ENCODE assay signal across 17 cellular contexts in the genomic region with DNA sequence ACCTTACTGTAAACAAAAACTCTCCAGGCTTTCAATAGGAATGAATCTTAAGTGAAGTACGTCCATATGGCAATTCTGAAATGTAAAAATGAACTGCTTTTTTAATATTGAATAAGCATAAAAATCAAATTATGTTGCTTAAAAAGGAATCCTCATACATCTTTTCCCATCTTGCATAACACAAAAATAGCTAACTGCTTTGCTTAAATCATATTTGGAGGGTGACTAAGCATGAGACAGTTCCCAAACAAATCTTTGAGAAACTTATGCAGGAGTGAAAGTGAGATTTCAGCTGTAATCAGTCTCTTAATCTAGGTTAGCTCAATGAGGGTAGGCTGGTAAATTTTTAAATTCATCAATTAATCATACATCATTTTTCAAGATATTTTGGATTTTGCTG.
DNase-seq lines count a peak whose midpoint lies in the region; ATAC-seq and TF ChIP-seq lines count a peak whose summit lies in the region.
"Had no signal": no experiment of that assay in that cellular context is flagged by ENCODE, and none has a peak within 500 bp of the region (broad histone marks: within the 10 kb centered on the region; RNA-seq: fewer than 3 reads in every experiment).

No MANE protein-coding gene starts in this region.

- H3K9me3 Mint-ChIP-seq in chondrocyte (ENCODE audit: low read depth), result peaks cover 4% of the 10 kb centered on the region
- H3K9me3 Mint-ChIP-seq: neural progenitor cell had no signal

- intact Hi-C loops in IMR-90 (cut with micrococcal nuclease) (loop anchor here (10.0 kb wide), 1 partner anchor 52 kb away; no protein-coding TSS in a partner anchor), left lung (cut with DNase I) (no loop called here)

- H4K91ac ChIP-seq in IMR-90 (ENCODE audit: insufficient read depth, low read depth, low read length), result no peak overlapping the region

- H3K4me3 ChIP-seq in AG04449 (ENCODE audit: low read depth, low read length), result no peak overlapping the region
- no peak overlapping the region for H3K4me3 ChIP-seq in IMR-90 (ENCODE audit: insufficient read depth, low read depth, low read length)
- H3K4me3 ChIP-seq in left lung, result no peak overlapping the region
- H3K4me3 ChIP-seq: lower lobe of right lung, neural progenitor cell, SJSA1 had no signal

- H3K27me3 ChIP-seq in IMR-90 (ENCODE audit: control insufficient read depth, insufficient read depth, low read length) (no peaks in the 10 kb centered on the region), left lung (no peaks in the 10 kb centered on the region)
- H3K27me3 ChIP-seq: neural progenitor cell, SJSA1 had no signal

- CTCF ChIA-PET in AG04449 (lab: Yijun Ruan, JAX) (interaction anchor here (0.9 kb wide), 1 partner anchor 15 kb away, joined by 3 read pairs; no protein-coding TSS in a partner anchor), IMR-90 (lab: Yijun Ruan, JAX) (interaction anchor here (0.6 kb wide), 1 partner anchor 90 kb away, joined by 3 read pairs; no protein-coding TSS in a partner anchor)

- no peak overlapping the region for H3K56ac ChIP-seq in IMR-90 (ENCODE audit: extremely low read depth, insufficient read depth, low read length)

- H2BK120ac ChIP-seq in IMR-90 (ENCODE audit: low read depth, low read length), result no peak overlapping the region

- H3K36me3 ChIP-seq in IMR-90 (ENCODE audit: control insufficient read depth, insufficient read depth, low read length) (no peaks in the 10 kb centered on the region), left lung (no peaks in the 10 kb centered on the region)
- H3K36me3 ChIP-seq: lower lobe of right lung, neural progenitor cell, SJSA1 had no signal

- in situ Hi-C loops in IMR-90 (cut with MboI; ENCODE audit: low sequenced_read_pairs), result no loop called here

- no peak overlapping the region for H4K5ac ChIP-seq in IMR-90 (ENCODE audit: low read depth, low read length)

- peaks cover 5% of the 10 kb centered on the region for H3K4me1 ChIP-seq in IMR-90 (ENCODE audit: control insufficient read depth, insufficient read depth, low read length)
- H3K4me1 ChIP-seq in left lung, result no peaks in the 10 kb centered on the region
- H3K4me1 ChIP-seq: lower lobe of right lung, neural progenitor cell, SJSA1 had no signal

- DNase-seq in AG04449 (ENCODE audit: low read depth, low spot score) (peak; percentile 33), IMR-90 (peak; percentile 78), chondrocyte (ENCODE audit: low spot score) (no peak), left lung (no peak), SK-N-DZ (ENCODE audit: low spot score) (no peak), T-helper 2 cell (no peak)
- DNase-seq in stimulated activated CD4-positive, alpha-beta T cell treated with anti-CD3 and anti-CD28 coated beads, Interleukin-1b, Interleukin-23, amount 100 ng/mL, for 48 hours, result no peak
- DNase-seq: activated naive CD4-positive, alpha-beta T cell; caudate nucleus; DMS53; lower lobe of right lung; MV-4-11; small intestine had no signal

- no peak overlapping the region for H3K23ac ChIP-seq in IMR-90 (ENCODE audit: low read depth, low read length)

- no TSS peak for BruUV-seq in IMR-90 (replicated peaks; lab: Mats Ljungman, UMichigan)

- H3K4ac ChIP-seq in IMR-90 (ENCODE audit: low read depth, low read length), result no peak overlapping the region

- no peak overlapping the region for H2AK5ac ChIP-seq in IMR-90 (ENCODE audit: low read depth, low read length)

- peak overlapping the region; percentile 79 for H3K27ac Mint-ChIP-seq in chondrocyte (ENCODE audit: unreplicated experiment)
- H3K27ac Mint-ChIP-seq: B cell, neural progenitor cell had no signal

- ATAC-seq in IMR-90 (ENCODE audit: low read depth) (peak; percentile 60), left lung (peak; percentile 15), HG03280 (IDR thresholded peaks at IDR 0.05; ENCODE audit: unreplicated experiment) (no peak)
- ATAC-seq: lower lobe of right lung had no signal

- no peaks in the 10 kb centered on the region for H4K20me1 ChIP-seq in IMR-90 (ENCODE audit: insufficient read depth, low read length)

- H2BK15ac ChIP-seq in IMR-90 (ENCODE audit: low read depth, low read length), result no peak overlapping the region

- no peak overlapping the region for H3K27ac ChIP-seq in IMR-90 (ENCODE audit: insufficient read depth, low read length)
- no peak overlapping the region for H3K27ac ChIP-seq in left lung
- H3K27ac ChIP-seq: lower lobe of right lung, neural progenitor cell, SJSA1 had no signal

- H3K14ac ChIP-seq in IMR-90 (replicated peaks; ENCODE audit: low read depth, low read length), result no peak overlapping the region

- TF ChIP-seq POLR2A in IMR-90 (IDR thresholded peaks at IDR 0.05; ENCODE audit: low read depth, low read length), result no peak

- H3K36me3 Mint-ChIP-seq in chondrocyte (ENCODE audit: low read depth), result peaks cover 3% of the 10 kb centered on the region

- no peak overlapping the region for H2BK20ac ChIP-seq in IMR-90 (ENCODE audit: low read depth, low read length)

- POLR2A ChIA-PET in AG04449 (lab: Yijun Ruan, JAX) (no interaction called here), IMR-90 (lab: Charles Lee; ENCODE audit: unreplicated experiment) (no interaction called here)

- H3K9ac ChIP-seq in IMR-90 (ENCODE audit: low read depth, low read length), result no peak overlapping the region
- H3K9ac ChIP-seq: neural progenitor cell had no signal

- peak overlapping the region; percentile 41 for H3K4me3 Mint-ChIP-seq in chondrocyte (ENCODE audit: unreplicated experiment)
- H3K4me3 Mint-ChIP-seq: B cell, neural progenitor cell had no signal

- peaks cover 5 to 19% of the 10 kb centered on the region in 2 experiments; a peak in 3 of 4 replicates for H3K79me1 ChIP-seq in IMR-90 (ENCODE audit: low read depth in 1 of 2, low read length in 2 of 2)

- no peaks in the 10 kb centered on the region for H3K9me1 ChIP-seq in IMR-90 (ENCODE audit: insufficient read depth, low read length)

- dilution Hi-C loops in IMR-90 (cut with HindIII; ENCODE audit: low sequenced_read_pairs, unreplicated experiment), result no loop called here

- WGBS in IMR-90 (ENCODE audit: extremely low coverage in 2 of 2, insufficient read length in 1 of 2), 2 experiments, result no CpG with 5 or more reads among the region's 1 CpG

- H2AK9ac ChIP-seq in IMR-90 (replicated peaks; ENCODE audit: low read depth, low read length, poor library complexity), result no peak overlapping the region

- H3K4me1 Mint-ChIP-seq in chondrocyte (ENCODE audit: low read depth), result peaks cover 24% of the 10 kb centered on the region
- H3K4me1 Mint-ChIP-seq: B cell, neural progenitor cell had no signal

- H3K9me3 ChIP-seq in IMR-90 (ENCODE audit: control insufficient read depth, insufficient read depth, low read length) (no peaks in the 10 kb centered on the region), left lung (no peaks in the 10 kb centered on the region)
- H3K9me3 ChIP-seq: lower lobe of right lung, SJSA1 had no signal

- no peaks in the 10 kb centered on the region for H3K27me3 Mint-ChIP-seq in chondrocyte (ENCODE audit: low read depth)
- H3K27me3 Mint-ChIP-seq: B cell had no signal

- peak overlapping the region; percentile 37; the same call in 1 of the 2 replicates for H3K4me2 ChIP-seq in IMR-90 (ENCODE audit: low read depth, low read length)
- H3K4me2 ChIP-seq: neural progenitor cell had no signal

- no peak overlapping the region for H2BK5ac ChIP-seq in IMR-90 (ENCODE audit: low read depth, low read length, poor library complexity, severe bottlenecking)

- no peak for TF ChIP-seq RAD21 in IMR-90 (IDR thresholded peaks at IDR 0.05; ENCODE audit: low read length)

- no peak overlapping the region for H3K18ac ChIP-seq in IMR-90 (ENCODE audit: low read depth, low read length)

- TF ChIP-seq CTCF in AG04449 (IDR thresholded peaks at IDR 0.05; ENCODE audit: insufficient read depth, low read length, missing control alignments) (no peak), IMR-90 (conservative IDR thresholded peaks at IDR 0.05; ENCODE audit: low read depth, low read length) (no peak), chondrocyte (IDR thresholded peaks at IDR 0.05) (no peak), left lung (IDR thresholded peaks at IDR 0.05) (no peak)

- H4K8ac ChIP-seq in IMR-90 (ENCODE audit: low read depth in 2 of 2, low read length in 2 of 2), result no peak overlapping the region

- no peak overlapping the region for H2AFZ ChIP-seq in IMR-90 (replicated peaks; ENCODE audit: low read length, poor library complexity)
- H2AFZ ChIP-seq: neural progenitor cell had no signal

TF ChIP-seq in IMR-90, 13 proteins besides CTCF, POLR2A, EP300 and RAD21:
- TF ChIP-seq CHD1 (IDR thresholded peaks at IDR 0.05; ENCODE audit: low read depth, low read length) (no peak), FOS (IDR thresholded peaks at IDR 0.05; ENCODE audit: low read depth, low read length) (peak; percentile 47; the same call in 1 of the 2 replicates), CEBPB (IDR thresholded peaks at IDR 0.05; ENCODE audit: low read depth, low read length) (peak; percentile 83)

Comparison
In these comparisons a context has a peak if more than half of its experiments do, and no peak if none do; other contexts are left out.
1. DNase-seq: peak in AG04449 (single experiment) and IMR-90 (single experiment); none in chondrocyte (single experiment), left lung (0 of 2), SK-N-DZ (single experiment), T-helper 2 cell (0 of 5) and stimulated activated CD4-positive, alpha-beta T cell treated with anti-CD3 and anti-CD28 coated beads, Interleukin-1b, Interleukin-23, amount 100 ng/mL, for 48 hours (single experiment).